ENCODE assay signal across 29 cellular contexts in the genomic region with DNA sequence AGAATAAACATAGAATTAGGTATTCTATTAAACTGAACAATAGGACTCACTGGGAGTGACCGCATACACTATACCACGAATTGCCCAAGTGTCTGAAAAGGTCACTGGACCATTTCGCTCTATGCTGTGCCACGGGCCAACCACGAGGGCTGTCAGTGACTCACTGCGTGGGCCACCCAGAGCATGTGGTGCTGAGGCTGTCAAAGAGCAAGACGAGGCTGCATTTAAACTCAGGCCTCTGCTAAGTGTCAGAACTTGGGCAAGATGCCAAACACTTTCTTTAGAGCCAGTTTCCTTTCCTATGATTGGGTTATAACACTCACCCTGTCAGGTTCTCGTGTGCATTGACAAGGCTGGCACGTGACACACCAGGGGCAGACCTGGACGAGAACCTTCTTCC.
DNase-seq lines count a peak whose midpoint lies in the region; ATAC-seq, FAIRE-seq and TF ChIP-seq lines count a peak whose summit lies in the region.
"Had no signal": no experiment of that assay in that cellular context is flagged by ENCODE, and none has a peak within 500 bp of the region (broad histone marks: within the 10 kb centered on the region; RNA-seq: fewer than 3 reads in every experiment).

No MANE protein-coding gene starts in this region.

- no peaks in the 10 kb centered on the region for H3K36me3 ChIP-seq in breast epithelium
- no peaks in the 10 kb centered on the region for H3K36me3 ChIP-seq in K562 (ENCODE audit: control insufficient read depth, insufficient read depth, low read length)
- no peaks in the 10 kb centered on the region for H3K36me3 ChIP-seq in kidney (ENCODE audit: control insufficient read depth in 1 of 2, insufficient read depth in 2 of 2, low read length in 2 of 2)
- H3K36me3 ChIP-seq: neural progenitor cell, upper lobe of left lung had no signal

- FAIRE-seq in K562 (lab: Jason Lieb, UNC) = no peak
- no peak for FAIRE-seq in kidney (lab: Jason Lieb, UNC)
- FAIRE-seq: astrocyte had no signal

- H4K20me1 ChIP-seq in K562 (replicated peaks; ENCODE audit: control insufficient read depth, insufficient read depth, low read length) = no peaks in the 10 kb centered on the region

- no peak overlapping the region for H3K27ac Mint-ChIP-seq in MCF 10A (ENCODE audit: low read depth, unreplicated experiment)
- H3K27ac Mint-ChIP-seq: activated naive CD8-positive, alpha-beta T cell; activated T-helper 1 cell treated with anti-CD3 and anti-CD28 coated beads, Interleukin-12 subunit alpha, Interleukin-12 subunit beta, Interleukin-2, Interleukin-4 antibody, amounts not matched to agents 30 ng/mL and 10 ng/mL and 1 ng/mL, durations not matched to agents 14 hours and 24 hours and 36 hours; CD4-positive, alpha-beta memory T cell; IgD-negative memory B cell; neural progenitor cell; progenitor cell of endocrine pancreas had no signal

- H2AFZ ChIP-seq in K562 (ENCODE audit: low read depth, low read length) = no peak overlapping the region
- H2AFZ ChIP-seq: neural progenitor cell had no signal

- H3K27me3 ChIP-seq in breast epithelium = peaks cover 0 to 3% of the 10 kb centered on the region in 2 donors
- 0 out of 5 replicates have a peak, but pooled peaks cover 0 to 1% of the 10 kb centered on the region in 2 experiments for H3K27me3 ChIP-seq in K562 (ENCODE audit: control insufficient read depth in 2 of 2, insufficient read depth in 2 of 2, low read length in 2 of 2)
- H3K27me3 ChIP-seq: neural progenitor cell, upper lobe of left lung had no signal

- no peak for ATAC-seq in K562
- peak; percentile 66 for ATAC-seq in stimulated activated naive CD8-positive, alpha-beta T cell treated with anti-CD3 and anti-CD28 coated beads, Interleukin-15, Interleukin-2, amounts not matched to agents 100 U/mL and 50 U/mL, for 24 hours
- ATAC-seq: mucosa of descending colon, Right ventricle myocardium inferior had no signal

- H3K27me3 Mint-ChIP-seq in MCF 10A (ENCODE audit: insufficient read depth, unreplicated experiment) = peaks cover 15% of the 10 kb centered on the region
- H3K27me3 Mint-ChIP-seq: activated naive CD8-positive, alpha-beta T cell had no signal

- H3K9ac ChIP-seq in K562 (ENCODE audit: insufficient read depth in 1 of 2, low read depth in 2 of 2, low read length in 2 of 2) (no peak overlapping the region), kidney (ENCODE audit: low read length in 2 of 2) (no peak overlapping the region)
- H3K9ac ChIP-seq: neural progenitor cell had no signal

- no peaks in the 10 kb centered on the region for H3K9me1 ChIP-seq in K562 (ENCODE audit: control insufficient read depth, insufficient read depth, low read length)

- no peak for TF ChIP-seq POLR2A in breast epithelium (IDR thresholded peaks at IDR 0.05)
- TF ChIP-seq POLR2A in K562 (conservative IDR thresholded peaks at IDR 0.05) = no peak

- H3K4me3 ChIP-seq in breast epithelium (no peak overlapping the region), K562 (no peak overlapping the region), kidney (ENCODE audit: low read length in 2 of 2) (no peak overlapping the region)
- H3K4me3 ChIP-seq: lung, mucosa of descending colon, neural progenitor cell, upper lobe of left lung had no signal

- H3K9me3 ChIP-seq in breast epithelium = no peaks in the 10 kb centered on the region
- H3K9me3 ChIP-seq in K562 (replicated peaks; ENCODE audit: control insufficient read depth, insufficient read depth, low read depth, low read length) = no peaks in the 10 kb centered on the region
- no peaks in the 10 kb centered on the region for H3K9me3 ChIP-seq in kidney (ENCODE audit: control insufficient read depth in 1 of 2, low read length in 2 of 2)
- H3K9me3 ChIP-seq: mucosa of descending colon, upper lobe of left lung had no signal

- peak; percentile 31 for DNase-seq in NCI-H1105 treated with DMSO at 0.1 percent for 48 hours (lab: John Stamatoyannopoulos, UW)
- DNase-seq in NCI-H1105 (lab: John Stamatoyannopoulos, UW) = no peak
- peak; percentile 16 for DNase-seq in MCF 10A (ENCODE audit: unreplicated experiment)
- no peak for DNase-seq in breast epithelium (ENCODE audit: low spot score in 2 of 2)
- DNase-seq in K562 (ENCODE audit: extremely low read depth in 1 of 4, low spot score in 3 of 4) = peak in 1 of 4 experiments; percentile 2
- peak; percentile 18 for DNase-seq in stimulated activated naive CD8-positive, alpha-beta T cell treated with anti-CD3 and anti-CD28 coated beads, Interleukin-15, Interleukin-2, amounts not matched to agents 100 U/mL and 50 U/mL, for 24 hours
- no peak for DNase-seq in NCI-H82 treated with DMSO at 0.1 percent for 48 hours (lab: John Stamatoyannopoulos, UW; ENCODE audit: unreplicated experiment)
- no peak for DNase-seq in kidney
- DNase-seq: 8988T; activated CD8-positive, alpha-beta memory T cell treated with anti-CD3 and anti-CD28 coated beads for 24 hours; CD4-positive, alpha-beta memory T cell; dermis blood vessel endothelial cell; DMS53; GF-D8; mucosa of descending colon; NCI-H1694; NCI-H82; SW 1271; T1000 had no signal

- H3K4me1 ChIP-seq in breast epithelium (no peaks in the 10 kb centered on the region), K562 (replicated peaks in 1 of 2; ENCODE audit: control insufficient read depth in 2 of 2, insufficient read depth in 2 of 2, low read length in 2 of 2) (no peaks in the 10 kb centered on the region), kidney (ENCODE audit: control insufficient read depth in 1 of 2, insufficient read depth in 1 of 2, low read depth in 1 of 2, low read length in 2 of 2) (no peaks in the 10 kb centered on the region)
- H3K4me1 ChIP-seq: neural progenitor cell, upper lobe of left lung had no signal

- no peaks in the 10 kb centered on the region for H3K4me1 Mint-ChIP-seq in MCF 10A (ENCODE audit: insufficient read depth, unreplicated experiment)
- H3K4me1 Mint-ChIP-seq: central memory CD8-positive, alpha-beta T cell; IgD-negative memory B cell; neural progenitor cell had no signal

- no TSS peak for BruUV-seq in MCF 10A (replicated peaks; lab: Mats Ljungman, UMichigan)
- no TSS peak for BruUV-seq in K562 (replicated peaks; lab: Mats Ljungman, UMichigan)

- 1% methylated on average over 9 of the region's 10 CpGs for WGBS in K562 (ENCODE audit: insufficient coverage, low coverage, missing lambda C conversion rate)

- no peak for TF ChIP-seq EP300 in K562 (IDR thresholded peaks at IDR 0.05; ENCODE audit: low read length)

- in situ Hi-C loops in K562 (cut with MboI) = no loop called here

- H3K4me3 Mint-ChIP-seq in MCF 10A (ENCODE audit: unreplicated experiment) = no peak overlapping the region
- H3K4me3 Mint-ChIP-seq: activated naive CD8-positive, alpha-beta T cell; activated T-helper 1 cell treated with anti-CD3 and anti-CD28 coated beads, Interleukin-12 subunit alpha, Interleukin-12 subunit beta, Interleukin-2, Interleukin-4 antibody, amounts not matched to agents 30 ng/mL and 10 ng/mL and 1 ng/mL, durations not matched to agents 14 hours and 24 hours and 36 hours; CD4-positive, alpha-beta memory T cell; central memory CD8-positive, alpha-beta T cell; IgD-negative memory B cell; neural progenitor cell had no signal

- H3K79me2 ChIP-seq in K562 (ENCODE audit: control insufficient read depth, insufficient read depth, low read length) = no peaks in the 10 kb centered on the region

- H3K27ac ChIP-seq in breast epithelium = no peak overlapping the region
- no peak overlapping the region for H3K27ac ChIP-seq in K562 (ENCODE audit: extremely low read depth, low read depth, low read length)
- no peak overlapping the region for H3K27ac ChIP-seq in kidney (ENCODE audit: low read depth in 2 of 2, low read length in 2 of 2)
- H3K27ac ChIP-seq: neural progenitor cell, upper lobe of left lung had no signal

- no peak overlapping the region for H3K4me2 ChIP-seq in K562 (ENCODE audit: insufficient read depth, low read length)
- H3K4me2 ChIP-seq: neural progenitor cell had no signal

- TF ChIP-seq CTCF in MCF 10A (IDR thresholded peaks at IDR 0.05; ENCODE audit: unreplicated experiment) = no peak
- no peak for TF ChIP-seq CTCF in breast epithelium (IDR thresholded peaks at IDR 0.05)
- no peak for TF ChIP-seq CTCF in K562 (IDR thresholded peaks at IDR 0.05 in 2 of 3, conservative IDR thresholded peaks at IDR 0.05 in 1 of 3; ENCODE audit: insufficient read depth in 2 of 3, low read depth in 1 of 3, low read length in 3 of 3)
- TF ChIP-seq CTCF in kidney (IDR thresholded peaks at IDR 0.05; ENCODE audit: borderline replicate concordance, extremely low read depth, insufficient read depth) = no peak

- intact Hi-C loops in MCF 10A (cut with micrococcal nuclease) = no loop called here
- intact Hi-C loops in breast epithelium (cut with DNase I; ENCODE audit: low total_unique reads) = no loop called here
- intact Hi-C loops in K562 (cut with micrococcal nuclease) = no loop called here
- intact Hi-C loops in kidney (cut with DNase I) = no loop called here

- H3K9me3 Mint-ChIP-seq in MCF 10A (ENCODE audit: unreplicated experiment) = no peaks in the 10 kb centered on the region
- H3K9me3 Mint-ChIP-seq: activated T-helper 1 cell treated with anti-CD3 and anti-CD28 coated beads, Interleukin-12 subunit alpha, Interleukin-12 subunit beta, Interleukin-2, Interleukin-4 antibody, amounts not matched to agents 30 ng/mL and 10 ng/mL and 1 ng/mL, durations not matched to agents 14 hours and 24 hours and 36 hours; central memory CD8-positive, alpha-beta T cell; neural progenitor cell had no signal

- CTCF ChIA-PET in MCF 10A (lab: Yijun Ruan, JAX) (no interaction called here), K562 (lab: Yijun Ruan, JAX; ENCODE audit: low intra/inter-chr PET ratio) (no interaction called here)

- no peak for TF ChIP-seq RAD21 in K562 (CRISPR knock-in tag; conservative IDR thresholded peaks at IDR 0.05 in 1 of 2, IDR thresholded peaks at IDR 0.05 in 1 of 2)

- H3K36me3 Mint-ChIP-seq in MCF 10A (ENCODE audit: insufficient read depth, unreplicated experiment) = no peaks in the 10 kb centered on the region
- H3K36me3 Mint-ChIP-seq: activated naive CD8-positive, alpha-beta T cell; neural progenitor cell had no signal

- POLR2A ChIA-PET in MCF 10A (lab: Yijun Ruan, JAX) (no interaction called here), K562 (lab: Yijun Ruan, JAX) (no interaction called here)

TF ChIP-seq in K562, 482 proteins besides CTCF, POLR2A, EP300 and RAD21 (continues in another document):
- no peak for TF ChIP-seq TAF1 (IDR thresholded peaks at IDR 0.05; ENCODE audit: control insufficient read depth, extremely low read depth, insufficient read depth, low read length, severe bottlenecking)

Comparison
In these comparisons a context has a peak if more than half of its experiments do, and no peak if none do; other contexts are left out.
1. DNase-seq: peak in NCI-H1105 treated with DMSO at 0.1 percent for 48 hours (single experiment), MCF 10A (single experiment) and stimulated activated naive CD8-positive, alpha-beta T cell treated with anti-CD3 and anti-CD28 coated beads, Interleukin-15, Interleukin-2, amounts not matched to agents 100 U/mL and 50 U/mL, for 24 hours (single experiment); none in NCI-H1105 (single experiment), breast epithelium (0 of 2), NCI-H82 treated with DMSO at 0.1 percent for 48 hours (single experiment) and kidney (single experiment).